ENCODE assay signal across 1 cellular context in the genomic region with DNA sequence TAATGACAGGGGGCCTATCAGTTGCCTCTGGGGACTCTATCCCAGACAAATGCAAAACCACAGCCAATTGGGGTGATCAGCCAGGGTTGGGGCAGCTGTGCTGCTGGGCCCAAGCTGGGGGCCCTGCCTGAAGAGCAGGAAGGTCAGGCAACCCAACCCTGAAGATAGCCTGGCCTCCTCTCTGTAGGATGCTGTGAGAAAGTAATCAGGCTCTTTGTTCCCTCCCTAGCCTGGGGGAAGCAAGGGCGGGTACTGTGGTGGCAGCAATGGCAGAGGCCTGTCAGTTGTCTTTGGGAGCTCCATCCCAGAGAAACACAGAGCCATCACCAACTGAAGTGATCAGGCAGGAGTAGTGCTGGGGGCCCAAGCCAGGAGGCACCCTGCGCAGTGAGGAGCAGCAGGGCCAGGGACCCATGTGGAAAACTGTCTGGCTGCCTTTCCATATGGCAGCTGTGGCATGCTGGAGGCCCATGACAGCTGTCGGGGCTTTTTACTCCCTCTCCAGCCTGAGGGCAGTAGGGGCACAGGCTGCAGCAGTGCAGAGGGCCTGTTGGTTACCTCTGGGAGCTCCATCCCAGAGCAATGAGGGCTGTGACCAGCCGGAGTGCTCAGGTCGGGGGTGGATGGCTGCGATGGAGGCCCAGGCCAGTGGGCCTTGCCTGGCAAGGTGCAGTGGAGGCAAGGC.
TF ChIP-seq lines count a peak whose summit lies in the region.

No MANE protein-coding gene starts in this region.

TF ChIP-seq in GM23338, 12 proteins besides CTCF, POLR2A, EP300 and RAD21:
- TF ChIP-seq ZNF114 (CRISPR knock-in tag; IDR thresholded peaks at IDR 0.05) (no peak), POLR2AphosphoS5 (IDR thresholded peaks at IDR 0.05; ENCODE audit: low read depth) (no peak), EZH2phosphoT487 (IDR thresholded peaks at IDR 0.05; ENCODE audit: unreplicated experiment) (no peak), EZH2 (IDR thresholded peaks at IDR 0.05; ENCODE audit: low read depth, unreplicated experiment) (no peak)
- TF ChIP-seq, protein P1, sequence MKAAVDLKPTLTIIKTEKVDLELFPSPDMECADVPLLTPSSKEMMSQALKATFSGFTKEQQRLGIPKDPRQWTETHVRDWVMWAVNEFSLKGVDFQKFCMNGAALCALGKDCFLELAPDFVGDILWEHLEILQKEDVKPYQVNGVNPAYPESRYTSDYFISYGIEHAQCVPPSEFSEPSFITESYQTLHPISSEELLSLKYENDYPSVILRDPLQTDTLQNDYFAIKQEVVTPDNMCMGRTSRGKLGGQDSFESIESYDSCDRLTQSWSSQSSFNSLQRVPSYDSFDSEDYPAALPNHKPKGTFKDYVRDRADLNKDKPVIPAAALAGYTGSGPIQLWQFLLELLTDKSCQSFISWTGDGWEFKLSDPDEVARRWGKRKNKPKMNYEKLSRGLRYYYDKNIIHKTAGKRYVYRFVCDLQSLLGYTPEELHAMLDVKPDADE (IDR thresholded peaks at IDR 0.05) = no peak
